8 cellular contexts compared by ENCODE assay signal in the genomic region with DNA sequence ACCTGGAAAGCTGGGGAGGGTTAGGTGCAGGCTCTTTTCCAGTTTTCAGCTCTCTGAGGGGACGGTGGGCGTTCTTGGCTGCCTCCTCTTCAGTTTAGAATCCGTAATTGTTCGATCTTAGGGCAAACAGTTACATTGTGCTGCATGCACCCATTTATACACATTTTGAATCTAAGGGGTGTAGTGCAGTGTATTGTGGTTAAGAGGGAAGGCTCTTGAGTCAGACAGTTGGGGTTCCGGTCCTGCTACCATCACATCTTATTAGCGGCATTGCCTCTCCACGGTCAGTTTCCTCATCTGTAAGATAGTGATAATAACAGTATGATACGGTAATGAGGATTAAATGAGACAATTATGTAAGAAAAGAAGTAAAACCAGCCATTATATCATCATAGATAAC. TPM values are rescaled to one million over a fixed set of nuclear protein-coding genes. Genes with fewer than 3 reads are reported as not detected.
DNase-seq lines count a peak whose midpoint lies in the region; ATAC-seq and TF ChIP-seq lines count a peak whose summit lies in the region.

No MANE protein-coding gene starts in this region.

- peak overlapping the region; percentile 99 for H3K27ac Mint-ChIP-seq in activated naive CD8-positive, alpha-beta T cell
- peak overlapping the region; percentile 90 for H3K27ac Mint-ChIP-seq in type B pancreatic cell

- H3K9me3 Mint-ChIP-seq in activated naive CD8-positive, alpha-beta T cell (ENCODE audit: low read depth) = no peaks in the 10 kb centered on the region
- no peaks in the 10 kb centered on the region for H3K9me3 Mint-ChIP-seq in type B pancreatic cell

- H3K4me1 ChIP-seq in cardiac muscle cell (ENCODE audit: low read depth) = peaks cover 22% of the 10 kb centered on the region
- peaks cover 2 to 32% (median 16%) of the 10 kb centered on the region in 4 donors for H3K4me1 ChIP-seq in liver (ENCODE audit: control insufficient read depth in 4 of 4, insufficient read depth in 4 of 4, low read length in 3 of 4)

- no peaks in the 10 kb centered on the region for H3K27me3 ChIP-seq in cardiac muscle cell
- no peaks in the 10 kb centered on the region for H3K27me3 ChIP-seq in liver (ENCODE audit: control insufficient read depth in 4 of 4, insufficient read depth in 4 of 4, low read length in 3 of 4)

- WGBS in liver = 1% methylated on average over 8 of the region's 8 CpGs

- TF ChIP-seq CTCF in cardiac muscle cell (IDR thresholded peaks at IDR 0.05; ENCODE audit: low read depth, low read length) (no peak), liver (IDR thresholded peaks at IDR 0.05; ENCODE audit: low read depth, low read length, missing input control) (no peak), type B pancreatic cell (conservative IDR thresholded peaks at IDR 0.05) (no peak)

- no peaks in the 10 kb centered on the region for H3K27me3 Mint-ChIP-seq in activated naive CD8-positive, alpha-beta T cell
- H3K27me3 Mint-ChIP-seq in type B pancreatic cell = no peaks in the 10 kb centered on the region

- peak overlapping the region; percentile 22 for H3K27ac ChIP-seq in cardiac muscle cell
- no peak overlapping the region for H3K27ac ChIP-seq in liver (ENCODE audit: low read depth in 1 of 2, low read length in 2 of 2)

- peak overlapping the region; percentile 100 for H3K4me3 Mint-ChIP-seq in activated naive CD8-positive, alpha-beta T cell
- peak overlapping the region; percentile 94 for H3K4me3 Mint-ChIP-seq in type B pancreatic cell

- no peak for TF ChIP-seq RAD21 in liver (IDR thresholded peaks at IDR 0.05)

- ATAC-seq in Right ventricle myocardium superior (ENCODE audit: poor library complexity) (no peak), HG02852 (IDR thresholded peaks at IDR 0.05; ENCODE audit: unreplicated experiment) (no peak)

- no peaks in the 10 kb centered on the region for H3K9me3 ChIP-seq in cardiac muscle cell (ENCODE audit: low read depth)
- no peaks in the 10 kb centered on the region for H3K9me3 ChIP-seq in liver (ENCODE audit: control insufficient read depth in 4 of 4, low read length in 3 of 4)

- peaks cover 20% of the 10 kb centered on the region for H3K36me3 Mint-ChIP-seq in activated naive CD8-positive, alpha-beta T cell
- peaks cover 28% of the 10 kb centered on the region for H3K36me3 Mint-ChIP-seq in type B pancreatic cell

- DNase-seq in cardiac muscle cell (ENCODE audit: low read depth in 1 of 2, low spot score in 1 of 2) = no peak
- no peak for DNase-seq in Right ventricle myocardium superior
- no peak for DNase-seq in type B pancreatic cell (ENCODE audit: extremely low spot score, unreplicated experiment)
- DNase-seq in 8988T = no peak
- DNase-seq in posterior cingulate gyrus = no peak

- peaks cover 48% of the 10 kb centered on the region for H3K4me1 Mint-ChIP-seq in activated naive CD8-positive, alpha-beta T cell (ENCODE audit: low read depth)
- peaks cover 23% of the 10 kb centered on the region for H3K4me1 Mint-ChIP-seq in type B pancreatic cell (ENCODE audit: unreplicated experiment)

- H3K4me3 ChIP-seq in cardiac muscle cell = peak overlapping the region; percentile 49
- peak overlapping the region; percentile 78 to 96 (median 96) for H3K4me3 ChIP-seq in liver (ENCODE audit: low read depth in 1 of 3, low read length in 3 of 3)

- intact Hi-C loops in Right ventricle myocardium superior (cut with DNase I) (no loop called here), posterior cingulate gyrus (cut with DNase I) (no loop called here)

- peak overlapping the region; percentile 63 to 67 for H3K9ac ChIP-seq in liver (ENCODE audit: low read depth in 1 of 2, low read length in 2 of 2)

- peaks cover 18% of the 10 kb centered on the region for H3K36me3 ChIP-seq in cardiac muscle cell
- H3K36me3 ChIP-seq in liver (ENCODE audit: control insufficient read depth in 4 of 4, insufficient read depth in 3 of 4, low read depth in 1 of 4, low read length in 3 of 4) = peaks cover under 1 to 20% (median 11%) of the 10 kb centered on the region in 4 donors

TF ChIP-seq in liver, 16 proteins besides CTCF, POLR2A, EP300 and RAD21:
- no peak for TF ChIP-seq FOXA2 (IDR thresholded peaks at IDR 0.05)
TF ChIP-seq in liver: peak in this region for 0.

RNA-seq across cellular contexts. Expression of a gene that starts 0.6 kb away (rescaled TPM):
- total RNA-seq in cardiac muscle cell (32.5 and 47.4 TPM in 2 replicates), Right ventricle myocardium superior (10.9 TPM), liver (10 to 100 TPM; 16.6 to 21.2 TPM), type B pancreatic cell (ENCODE audit: low replicate concordance) (38.9 and 57.2 TPM in 2 replicates)
- polyA plus RNA-seq in cardiac muscle cell (31.0 and 37.4 TPM in 2 replicates), liver (1 to 10 TPM; 7.6 to 9.5 TPM)

RNA-seq across cellular contexts. Expression of a gene that starts 29.8 kb away (rescaled TPM):
- 0.30 and 0.70 TPM in 2 replicates for total RNA-seq in cardiac muscle cell
- 0.55 and 0.86 TPM in 2 replicates for polyA plus RNA-seq in cardiac muscle cell
- not detected for total RNA-seq in Right ventricle myocardium superior
- total RNA-seq in liver = not detected
- under 1 TPM in 1 of 2 donors, not detected in 1; 0.02 TPM for polyA plus RNA-seq in liver
- total RNA-seq in type B pancreatic cell (ENCODE audit: low replicate concordance) = 0.34 and 0.50 TPM in 2 replicates
